Comparison of ENCODE assay signal across 8 cellular contexts in genomic region chr2:74439373-74440004, GRCh38. TPM values are rescaled to one million over a fixed set of nuclear protein-coding genes. Genes with fewer than 3 reads are reported as not detected.
DNase-seq lines count a peak whose midpoint lies in the region; ATAC-seq and TF ChIP-seq lines count a peak whose summit lies in the region.

No MANE protein-coding gene starts in this region.

- peak overlapping the region; percentile 30 for H2BK15ac ChIP-seq in neuronal stem cell (ENCODE audit: low read length)

- no peak overlapping the region for H3K23ac ChIP-seq in neuronal stem cell (ENCODE audit: low read depth, low read length, poor library complexity)

- H3K9ac ChIP-seq in PC-3 (ENCODE audit: low read length) (peak overlapping the region; percentile 89), neuronal stem cell (ENCODE audit: low read depth, low read length, poor library complexity) (peak overlapping the region; percentile 90)

- H2BK120ac ChIP-seq in neuronal stem cell (ENCODE audit: low read depth, low read length), result peak overlapping the region; percentile 73

- H3K4me1 ChIP-seq in PC-3 (ENCODE audit: insufficient read depth, low read length), result peaks cover 34% of the 10 kb centered on the region
- peaks cover 30 to 62% (median 55%) of the 10 kb centered on the region in 4 donors for H3K4me1 ChIP-seq in esophagus muscularis mucosa
- H3K4me1 ChIP-seq in neuronal stem cell (ENCODE audit: control insufficient read depth in 2 of 2, insufficient read depth in 1 of 2, low read depth in 1 of 2, low read length in 2 of 2), result peaks cover 17 to 19% of the 10 kb centered on the region in 2 donors

- intact Hi-C loops in PC-3 (cut with micrococcal nuclease), result loop anchor here (1.0 to 2.0 kb wide), 2 partner anchors 15 to 19 kb away; partner anchors contain the start of genes C2orf81 and WDR54
- intact Hi-C loops in esophagus muscularis mucosa (cut with DNase I), result no loop called here

- H3K9me2 ChIP-seq in PC-3 (replicated peaks; ENCODE audit: low read length), result no peaks in the 10 kb centered on the region

- H3K27ac ChIP-seq in PC-3 (ENCODE audit: low read length) (no peak overlapping the region), esophagus muscularis mucosa (replicated peaks in 1 of 4) (peak overlapping the region; percentile 80 to 86 (median 82)), neuronal stem cell (replicated peaks; ENCODE audit: low read length) (peak overlapping the region; percentile 94)

- H4K91ac ChIP-seq in neuronal stem cell (ENCODE audit: low read depth, low read length, poor library complexity), result no peak overlapping the region

- peaks cover 8% of the 10 kb centered on the region for H3K79me1 ChIP-seq in neuronal stem cell (ENCODE audit: low read depth, low read length)

- peak overlapping the region; percentile 98 for H3K4me2 ChIP-seq in PC-3 (ENCODE audit: low read length)
- peak overlapping the region; percentile 95 for H3K4me2 ChIP-seq in neuronal stem cell (ENCODE audit: insufficient read depth, low read length, poor library complexity, severe bottlenecking)

- no peak for TF ChIP-seq EP300 in esophagus muscularis mucosa (IDR thresholded peaks at IDR 0.05)

- no peak overlapping the region for H4K8ac ChIP-seq in neuronal stem cell (ENCODE audit: low read depth, low read length)

- peak overlapping the region; percentile 94 for H3K18ac ChIP-seq in neuronal stem cell (ENCODE audit: low read length)

- H2BK12ac ChIP-seq in neuronal stem cell (ENCODE audit: low read length), result no peak overlapping the region

- H2AFZ ChIP-seq in PC-3 (ENCODE audit: low read length) (no peak overlapping the region), neuronal stem cell (ENCODE audit: low read length) (peak overlapping the region; percentile 96)

- TF ChIP-seq CTCF in BJ (IDR thresholded peaks at IDR 0.05; ENCODE audit: insufficient read depth, low read depth, low read length) (no peak), PC-3 (conservative IDR thresholded peaks at IDR 0.05; ENCODE audit: low read depth, low read length) (no peak), esophagus muscularis mucosa (IDR thresholded peaks at IDR 0.05) (no peak)

- H3K4me3 ChIP-seq in BJ (ENCODE audit: low read depth, low read length) (peak overlapping the region; percentile 69), PC-3 (ENCODE audit: low read length) (peak overlapping the region; percentile 73), esophagus muscularis mucosa (peak overlapping the region; percentile 59 to 66 (median 63)), neuronal stem cell (ENCODE audit: low read length in 2 of 2) (peak overlapping the region; percentile 59 to 78)

- no peaks in the 10 kb centered on the region for H3K9me3 ChIP-seq in PC-3 (ENCODE audit: low read length)
- no peaks in the 10 kb centered on the region for H3K9me3 ChIP-seq in esophagus muscularis mucosa
- H3K9me3 ChIP-seq in neuronal stem cell (replicated peaks in 1 of 2; ENCODE audit: control insufficient read depth in 2 of 2, insufficient read depth in 1 of 2, low read depth in 1 of 2, low read length in 2 of 2), result peaks cover 0 to 2% of the 10 kb centered on the region in 2 donors

- peak overlapping the region; percentile 43 for H2AK5ac ChIP-seq in neuronal stem cell (ENCODE audit: low read depth, low read length)

- POLR2A ChIA-PET in BJ (lab: Charles Lee) (interaction anchor here (0.5 kb wide), 1 partner anchor 25 kb away, joined by 7 read pairs; no protein-coding TSS in a partner anchor), PC-3 (lab: Charles Lee; ENCODE audit: unreplicated experiment) (no interaction called here)

- DNase-seq in BJ (ENCODE audit: low read depth) (no peak), PC-3 (no peak), esophagus muscularis mucosa (ENCODE audit: extremely low spot score) (no peak), neuronal stem cell (ENCODE audit: low spot score) (no peak), left lobe of liver (ENCODE audit: low spot score) (no peak)

- H3K14ac ChIP-seq in neuronal stem cell (ENCODE audit: low read length), result peak overlapping the region; percentile 56

- peak overlapping the region; percentile 56 for H2BK5ac ChIP-seq in neuronal stem cell (ENCODE audit: low read length)

- ATAC-seq in PC-3 (no peak), left lobe of liver (no peak), HG02623 (IDR thresholded peaks at IDR 0.05; ENCODE audit: unreplicated experiment) (no peak), HG03378 (IDR thresholded peaks at IDR 0.05; ENCODE audit: unreplicated experiment) (no peak), GM21360 (IDR thresholded peaks at IDR 0.05; ENCODE audit: unreplicated experiment) (no peak)

- WGBS in esophagus muscularis mucosa, result 27% methylated on average over 4 of the region's 8 CpGs
- no CpG with 5 or more reads among the region's 8 CpGs for WGBS in neuronal stem cell (ENCODE audit: extremely low coverage in 2 of 2, insufficient read length in 2 of 2, insufficient replicate concordance in 1 of 2), 2 donors

- H3K27me3 ChIP-seq in BJ (ENCODE audit: control insufficient read depth, insufficient read depth, low read length) (peaks cover 7% of the 10 kb centered on the region), PC-3 (ENCODE audit: low read length) (no peaks in the 10 kb centered on the region), esophagus muscularis mucosa (peaks cover 0 to 27% (median 7%) of the 10 kb centered on the region in 4 donors), neuronal stem cell (ENCODE audit: control insufficient read depth in 3 of 3, insufficient read depth in 3 of 3, low read depth in 1 of 3, low read length in 3 of 3) (peaks cover 0 to 15% (median 0%) of the 10 kb centered on the region in 3 experiments)

- H3K36me3 ChIP-seq in BJ (ENCODE audit: control insufficient read depth, insufficient read depth, low read length), result no peaks in the 10 kb centered on the region; the same call in 1 of the 2 replicates
- peaks cover 11% of the 10 kb centered on the region; the same call in 1 of the 2 replicates for H3K36me3 ChIP-seq in PC-3 (ENCODE audit: low read depth, low read length)
- peaks cover 0 to 5% (median 0%) of the 10 kb centered on the region in 4 donors for H3K36me3 ChIP-seq in esophagus muscularis mucosa
- H3K36me3 ChIP-seq in neuronal stem cell (replicated peaks in 1 of 2; ENCODE audit: control insufficient read depth in 2 of 2, insufficient read depth in 2 of 2, low read length in 2 of 2), result peaks cover 2 to 3% of the 10 kb centered on the region in 2 donors

- H3K4ac ChIP-seq in neuronal stem cell (ENCODE audit: low read length), result no peak overlapping the region

- H3K79me2 ChIP-seq in PC-3 (ENCODE audit: low read length), result peaks cover 72% of the 10 kb centered on the region

- TF ChIP-seq POLR2A in esophagus muscularis mucosa (IDR thresholded peaks at IDR 0.05; ENCODE audit: low read depth), result no peak

- BruUV-seq in PC-3 (replicated peaks; lab: Mats Ljungman, UMichigan), result no TSS peak

- CTCF ChIA-PET in BJ (lab: Yijun Ruan, JAX) (interaction anchor here (0.5 to 2.2 kb wide), 4 partner anchors 11 to 504 kb away, joined by 3 to 10 read pairs (median 4); no protein-coding TSS in a partner anchor), PC-3 (lab: Charles Lee) (no interaction called here)

- no peaks in the 10 kb centered on the region for H3F3A ChIP-seq in PC-3 (ENCODE audit: low read length, unreplicated experiment)

- H4K20me1 ChIP-seq in PC-3 (ENCODE audit: low read length), result peaks cover 26% of the 10 kb centered on the region

RNA-seq across cellular contexts. Expression of gene RTKN, which starts 2.2 kb away (rescaled TPM):
- 8.3 and 12.4 TPM in 2 replicates for polyA plus RNA-seq in BJ (2011; rRNA removed)
- polyA minus RNA-seq in BJ (2011; rRNA and poly(A)+ RNA removed), result 7.9 and 12.7 TPM in 2 replicates
- 90.5 and 138 TPM in 2 replicates for total RNA-seq in PC-3 (2014; rRNA removed)
- 10 to 100 TPM in 2 of 4 donors, 1 to 10 TPM in 2; 8.4 to 14.1 (median 11.3) TPM for total RNA-seq in esophagus muscularis mucosa
- polyA plus RNA-seq in neuronal stem cell (2013, experiment 1 of 2), result 20.6 TPM
- 20.1 TPM for polyA plus RNA-seq in neuronal stem cell (2013, experiment 2 of 2)
- 114 TPM for total RNA-seq in left lobe of liver

RNA-seq across cellular contexts. Expression of gene INO80B, which starts 15.4 kb away (rescaled TPM):
- 5.6 and 6.4 TPM in 2 replicates for polyA plus RNA-seq in BJ (2011; rRNA removed)
- polyA minus RNA-seq in BJ (2011; rRNA and poly(A)+ RNA removed), result 2.2 and 3.3 TPM in 2 replicates
- total RNA-seq in PC-3 (2014; rRNA removed) (26.2 and 34.6 TPM in 2 replicates), esophagus muscularis mucosa (10 to 100 TPM in 3 of 4 donors, 1 to 10 TPM in 1; 8.7 to 16.6 (median 10.6) TPM), left lobe of liver (16.5 TPM)
- 17.7 TPM for polyA plus RNA-seq in neuronal stem cell (2013, experiment 1 of 2)
- polyA plus RNA-seq in neuronal stem cell (2013, experiment 2 of 2), result 17.8 TPM

RNA-seq across cellular contexts. Expression of gene WDR54, which starts 18.0 kb away (rescaled TPM):
- polyA plus RNA-seq in BJ (2011; rRNA removed), result 26.0 and 42.9 TPM in 2 replicates
- 33.8 and 54.6 TPM in 2 replicates for polyA minus RNA-seq in BJ (2011; rRNA and poly(A)+ RNA removed)
- total RNA-seq in PC-3 (2014; rRNA removed) (38.8 and 41.0 TPM in 2 replicates), esophagus muscularis mucosa (10 to 100 TPM in 2 of 4 donors, 1 to 10 TPM in 2; 7.6 to 14.6 (median 11.9) TPM), left lobe of liver (1.5 TPM)
- 53.6 TPM for polyA plus RNA-seq in neuronal stem cell (2013, experiment 1 of 2)
- polyA plus RNA-seq in neuronal stem cell (2013, experiment 2 of 2), result 50.0 TPM

RNA-seq across cellular contexts. Expression of gene C2orf81, which starts 18.1 kb away (rescaled TPM):
- 0.18 and 0.67 TPM in 2 replicates for polyA plus RNA-seq in BJ (2011; rRNA removed)
- polyA minus RNA-seq in BJ (2011; rRNA and poly(A)+ RNA removed), result 0.19 and 0.72 TPM in 2 replicates
- total RNA-seq in PC-3 (2014; rRNA removed) (1.6 and 2.4 TPM in 2 replicates), esophagus muscularis mucosa (1 to 10 TPM in 3 of 4 donors, under 1 TPM in 1; 0.66 to 4.6 (median 3.2) TPM), left lobe of liver (0.38 TPM)
- polyA plus RNA-seq in neuronal stem cell (2013, experiment 1 of 2), result 9.5 TPM
- 9.0 TPM for polyA plus RNA-seq in neuronal stem cell (2013, experiment 2 of 2)

RNA-seq across cellular contexts. Expression of gene WBP1, which starts 18.7 kb away (rescaled TPM):
- polyA plus RNA-seq in BJ (2011; rRNA removed), result 55.7 and 92.0 TPM in 2 replicates
- 14.9 and 29.2 TPM in 2 replicates for polyA minus RNA-seq in BJ (2011; rRNA and poly(A)+ RNA removed)
- total RNA-seq in PC-3 (2014; rRNA removed) (57.5 and 64.4 TPM in 2 replicates), esophagus muscularis mucosa (10 to 100 TPM; 40.0 to 56.4 (median 47.2) TPM), left lobe of liver (38.8 TPM)
- polyA plus RNA-seq in neuronal stem cell (2013, experiment 1 of 2), result 148 TPM
- polyA plus RNA-seq in neuronal stem cell (2013, experiment 2 of 2), result 146 TPM
